Comparison of ENCODE assay signal across 30 cellular contexts in the genomic region with DNA sequence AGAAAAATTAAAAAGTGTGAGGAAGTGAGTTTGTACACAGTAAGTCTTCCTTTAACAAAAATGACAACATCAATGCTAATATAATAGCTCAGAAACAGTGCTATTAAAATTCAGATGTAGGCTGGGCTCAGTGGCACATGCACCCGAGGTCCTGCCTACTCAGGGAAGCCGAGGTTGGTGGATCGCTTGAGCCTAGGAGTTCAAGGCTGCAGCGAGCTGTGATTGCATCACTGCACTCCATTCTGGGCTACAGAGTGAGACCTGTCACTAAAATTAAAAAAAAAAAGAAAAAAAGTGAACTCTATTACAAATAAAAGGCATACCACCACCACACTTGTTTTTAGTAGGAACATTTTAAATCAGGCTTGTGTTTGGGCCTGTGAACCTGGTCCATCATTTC. TPM values are rescaled to one million over a fixed set of nuclear protein-coding genes. Genes with fewer than 3 reads are reported as not detected.
"Had no signal": no experiment of that assay in that cellular context is flagged by ENCODE, and none has a peak within 500 bp of the region (broad histone marks: within the 10 kb centered on the region; RNA-seq: fewer than 3 reads in every experiment).

No MANE protein-coding gene starts in this region.

- DNase-seq: colonic mucosa; cortex of kidney; effector CD8-positive, alpha-beta T cell; effector memory CD8-positive, alpha-beta T cell; endodermal cell; erythroblast; esophagus squamous epithelium; foreskin fibroblast; foreskin melanocyte; gastrocnemius medialis; glutamatergic neuron; head of caudate nucleus; heart right ventricle; hippocampal formation; left cardiac atrium; left lung; left ventricle myocardium superior; lower lobe of right lung; mesenchymal stem cell; mucosa of descending colon; naive B cell had no signal

- H3K27me3 ChIP-seq: gastrocnemius medialis had no signal

- H3K27ac ChIP-seq: colonic mucosa, epithelial cell of prostate, esophagus squamous epithelium, gastrocnemius medialis, heart right ventricle, left lung, lower lobe of right lung had no signal

- H3K9me3 ChIP-seq: colonic mucosa, esophagus squamous epithelium, gastrocnemius medialis, left lung, lower lobe of right lung, mucosa of descending colon had no signal

- ATAC-seq: effector memory CD8-positive, alpha-beta T cell; esophagus mucosa; gastrocnemius medialis; heart right ventricle; left cardiac atrium; left lung; left ventricle myocardium superior; lower lobe of right lung; mucosa of descending colon had no signal

- H3K4me1 ChIP-seq: colonic mucosa, esophagus squamous epithelium, gastrocnemius medialis, heart right ventricle, left lung, lower lobe of right lung had no signal

- H3K36me3 ChIP-seq: colonic mucosa, esophagus squamous epithelium, gastrocnemius medialis, heart right ventricle, left lung, lower lobe of right lung had no signal

- H3K4me3 ChIP-seq: colonic mucosa, esophagus squamous epithelium, gastrocnemius medialis, heart right ventricle, left lung, lower lobe of right lung, mucosa of descending colon had no signal

- FAIRE-seq: endometrium, islet of Langerhans, keratinocyte had no signal

RNA-seq across cellular contexts. Expression of a gene that starts 39.2 kb away (rescaled TPM):
- total RNA-seq: dermis microvascular lymphatic vessel endothelial cell, esophagus mucosa, gastrocnemius medialis, glomerular endothelial cell, heart right ventricle, left cardiac atrium, left lung, left ventricle myocardium superior, lower lobe of right lung, lung microvascular endothelial cell, mesothelial cell of epicardium had no signal
